Comparison of ENCODE assay signal across 20 cellular contexts in the genomic region with DNA sequence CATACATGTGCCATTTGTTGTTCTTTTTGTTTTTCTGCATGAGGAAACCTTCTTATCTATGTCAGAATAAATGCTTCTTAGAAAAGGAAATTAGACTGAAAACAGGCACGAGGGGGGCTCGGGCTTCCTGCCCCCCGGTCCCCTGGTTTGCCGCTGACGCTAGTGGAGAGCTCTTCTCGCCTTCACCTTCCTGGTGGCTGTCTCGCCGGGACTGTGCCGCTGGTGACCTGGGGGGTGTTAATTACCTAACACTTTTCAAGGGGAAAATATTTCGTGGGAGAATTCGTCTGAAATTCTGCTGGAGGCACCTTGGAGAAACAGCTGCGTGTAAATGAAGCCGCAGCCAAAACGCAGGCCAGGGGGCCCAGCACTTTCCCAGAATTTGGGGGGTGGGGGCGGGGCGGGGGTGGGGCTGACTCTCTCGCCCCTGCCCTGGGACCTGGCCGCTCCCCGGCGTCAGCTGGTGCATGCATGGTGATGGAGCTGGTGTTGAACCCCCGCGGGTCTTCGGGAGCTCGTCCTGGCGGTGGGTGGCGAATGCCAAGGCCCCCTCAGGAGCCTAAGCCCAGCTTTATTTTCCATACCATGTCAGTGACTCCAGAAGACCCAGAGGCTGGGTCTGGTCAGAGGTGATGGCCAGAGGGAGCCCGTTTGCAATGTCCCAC.
"Had no signal": no experiment of that assay in that cellular context is flagged by ENCODE, and none has a peak within 500 bp of the region (broad histone marks: within the 10 kb centered on the region; RNA-seq: fewer than 3 reads in every experiment).

No MANE protein-coding gene starts in this region.

- H3K27me3 Mint-ChIP-seq: progenitor cell of endocrine pancreas, type B pancreatic cell had no signal

- H3K4me1 Mint-ChIP-seq: stimulated activated effector memory CD8-positive, alpha-beta T cell treated with anti-CD3 and anti-CD28 coated beads, Interleukin-12 subunit alpha, Interleukin-12 subunit beta, amount 100 ng/mL, for 72 hours had no signal

- H3K9me3 ChIP-seq: neutrophil, pancreas, right lobe of liver had no signal

- H3K27me3 ChIP-seq: pancreas, right lobe of liver had no signal

- H3K36me3 ChIP-seq: neutrophil, pancreas, right lobe of liver, stomach, tibial artery had no signal

- H3K4me3 ChIP-seq: coronary artery, pancreas, right lobe of liver, stomach, tibial artery had no signal

- H3K4me1 ChIP-seq: right lobe of liver, stomach, tibial artery had no signal

- ATAC-seq: effector memory CD8-positive, alpha-beta T cell; left lobe of liver; naive thymus-derived CD8-positive, alpha-beta T cell; pancreas; stimulated activated effector memory CD8-positive, alpha-beta T cell treated with anti-CD3 and anti-CD28 coated beads, Interleukin-12 subunit alpha, Interleukin-12 subunit beta, amount 100 ng/mL, for 72 hours had no signal

- H3K4me3 Mint-ChIP-seq: effector memory CD8-positive, alpha-beta T cell; naive thymus-derived CD8-positive, alpha-beta T cell; neural crest cell; stimulated activated effector memory CD8-positive, alpha-beta T cell treated with anti-CD3 and anti-CD28 coated beads, Interleukin-12 subunit alpha, Interleukin-12 subunit beta, amount 100 ng/mL, for 72 hours; type B pancreatic cell had no signal

- H3K27ac ChIP-seq: coronary artery, neutrophil, pancreas, right lobe of liver, stomach, tibial artery had no signal

- H3K27ac Mint-ChIP-seq: effector memory CD8-positive, alpha-beta T cell; naive thymus-derived CD8-positive, alpha-beta T cell; stimulated activated effector memory CD8-positive, alpha-beta T cell treated with anti-CD3 and anti-CD28 coated beads, Interleukin-12 subunit alpha, Interleukin-12 subunit beta, amount 100 ng/mL, for 72 hours; type B pancreatic cell had no signal

- H3K9me3 Mint-ChIP-seq: effector memory CD8-positive, alpha-beta T cell; neural crest cell; stimulated activated effector memory CD8-positive, alpha-beta T cell treated with anti-CD3 and anti-CD28 coated beads, Interleukin-12 subunit alpha, Interleukin-12 subunit beta, amount 100 ng/mL, for 72 hours; type B pancreatic cell had no signal

- H3K36me3 Mint-ChIP-seq: naive thymus-derived CD8-positive, alpha-beta T cell; stimulated activated effector memory CD8-positive, alpha-beta T cell treated with anti-CD3 and anti-CD28 coated beads, Interleukin-12 subunit alpha, Interleukin-12 subunit beta, amount 100 ng/mL, for 72 hours; type B pancreatic cell had no signal

- DNase-seq: dermis blood vessel endothelial cell; effector memory CD8-positive, alpha-beta T cell; kidney; mesenchymal stem cell; midbrain; naive thymus-derived CD8-positive, alpha-beta T cell; stimulated activated CD4-positive, alpha-beta T cell treated with anti-CD3 and anti-CD28 coated beads, Interleukin-2, amount 100 ng/mL, for 24 hours; stimulated activated CD4-positive, alpha-beta T cell treated with anti-CD3 and anti-CD28 coated beads, Interleukin-4, amount 100 ng/mL, for 24 hours; stimulated activated naive CD4-positive, alpha-beta T cell treated with Interleukin-2 at 50 U/mL for 16 hours; stomach; tibial artery had no signal
